15 cellular contexts compared by ENCODE assay signal in genomic region chr21:30443226-30443625, GRCh38.
"Had no signal": no experiment of that assay in that cellular context is flagged by ENCODE, and none has a peak within 500 bp of the region (broad histone marks: within the 10 kb centered on the region; RNA-seq: fewer than 3 reads in every experiment).

No MANE protein-coding gene starts in this region.

- DNase-seq: KBM-7, MG63, NCI-H1092, NCI-H1105 treated with DMSO at 0.1 percent for 48 hours, NCI-H1417 treated with DMSO at 0.1 percent for 48 hours, NCI-H1694, NCI-H187 treated with DMSO at 0.1 percent for 48 hours, NCI-H2029 treated with DMSO at 0.1 percent for 48 hours, NCI-H2227 treated with DMSO at 0.1 percent for 48 hours, NCI-H524, NCI-H526 treated with DMSO at 0.1 percent for 48 hours, NCI-H774, Right ventricle myocardium superior, RPMI8226, SIG-M5 had no signal
